Comparison of ENCODE assay signal across 9 cellular contexts in the genomic region with DNA sequence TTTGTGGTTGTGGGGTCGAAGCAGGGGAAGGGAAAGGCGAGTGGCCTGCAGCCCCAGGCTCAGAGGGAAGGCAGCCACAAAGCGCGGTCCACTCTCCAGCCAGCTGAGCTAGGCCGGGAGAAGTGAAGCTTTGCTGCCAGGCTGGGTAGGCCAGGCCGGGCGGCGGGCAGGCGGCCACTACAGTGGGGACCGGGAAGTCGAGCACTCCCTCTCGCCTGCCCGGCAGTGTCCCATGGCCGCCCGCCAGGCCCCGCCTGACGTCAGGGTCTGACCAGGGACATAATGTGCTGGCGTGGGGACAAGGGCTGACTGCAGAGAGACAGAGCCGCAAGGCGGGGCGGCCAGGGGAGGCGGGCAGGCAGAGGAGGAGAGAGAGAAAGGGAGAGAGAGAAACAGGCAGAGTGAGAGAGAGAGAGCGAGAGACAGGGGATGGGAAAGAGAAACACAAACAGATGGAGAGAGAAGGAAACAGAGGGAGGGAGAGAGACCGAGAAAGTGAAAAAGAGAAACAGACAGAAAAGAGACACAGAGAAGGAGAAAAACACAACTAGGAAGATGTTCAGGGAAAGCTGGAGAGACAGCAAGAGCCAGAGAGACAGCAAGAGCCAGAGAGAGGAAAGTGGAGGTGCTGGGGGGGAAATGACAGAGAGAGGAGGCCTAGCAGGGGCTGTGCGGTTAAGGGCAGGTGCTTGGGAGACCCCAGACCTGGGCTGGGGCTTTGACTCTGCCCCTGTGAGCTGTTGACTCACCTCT.
DNase-seq lines count a peak whose midpoint lies in the region; ATAC-seq and TF ChIP-seq lines count a peak whose summit lies in the region.
"Had no signal": no experiment of that assay in that cellular context is flagged by ENCODE, and none has a peak within 500 bp of the region (broad histone marks: within the 10 kb centered on the region; RNA-seq: fewer than 3 reads in every experiment).

No MANE protein-coding gene starts in this region.

- H3K4me1 Mint-ChIP-seq in activated naive CD8-positive, alpha-beta T cell treated with anti-CD3 and anti-CD28 coated beads, Interleukin-2, amount 10 ng/mL, durations not matched to agents 7 days and 5 days: no peaks in the 10 kb centered on the region
- no peaks in the 10 kb centered on the region for H3K4me1 Mint-ChIP-seq in activated naive CD8-positive, alpha-beta T cell treated with anti-CD3 and anti-CD28 coated beads for 36 hours
- no peaks in the 10 kb centered on the region for H3K4me1 Mint-ChIP-seq in activated CD4-positive, alpha-beta memory T cell treated with anti-CD3 and anti-CD28 coated beads, Interleukin-2, amount 10 ng/mL, durations not matched to agents 7 days and 5 days

- H3K4me3 ChIP-seq in esophagus (ENCODE audit: low read depth in 1 of 2, low read length in 2 of 2): no peak overlapping the region
- peak overlapping the region; percentile 2 for H3K4me3 ChIP-seq in mucosa of stomach (ENCODE audit: low read length)
- H3K4me3 ChIP-seq in vagina: peak overlapping the region in 1 of 2 donors; percentile 27
- H3K4me3 ChIP-seq: BLaER1 had no signal

- peak overlapping the region; percentile 89 for H3K9ac ChIP-seq in mucosa of stomach (ENCODE audit: low read length)
- H3K9ac ChIP-seq: BLaER1 had no signal

- intact Hi-C loops in vagina (cut with DNase I): loop anchor here (5.0 to 10.0 kb wide), 2 partner anchors 37 to 111 kb away; no protein-coding TSS in a partner anchor

- 28 to 29% methylated on average over 25 of the region's 25 CpGs for WGBS in esophagus, 2 donors

- peaks cover 25% of the 10 kb centered on the region for H3K27me3 Mint-ChIP-seq in activated naive CD8-positive, alpha-beta T cell treated with anti-CD3 and anti-CD28 coated beads, Interleukin-2, amount 10 ng/mL, durations not matched to agents 7 days and 5 days
- H3K27me3 Mint-ChIP-seq in activated naive CD8-positive, alpha-beta T cell treated with anti-CD3 and anti-CD28 coated beads for 36 hours: peaks cover 7% of the 10 kb centered on the region
- H3K27me3 Mint-ChIP-seq in activated CD4-positive, alpha-beta memory T cell treated with anti-CD3 and anti-CD28 coated beads, Interleukin-2, amount 10 ng/mL, durations not matched to agents 7 days and 5 days: peaks cover 19% of the 10 kb centered on the region

- H3K4me3 Mint-ChIP-seq in activated naive CD8-positive, alpha-beta T cell treated with anti-CD3 and anti-CD28 coated beads, Interleukin-2, amount 10 ng/mL, durations not matched to agents 7 days and 5 days: no peak overlapping the region
- no peak overlapping the region for H3K4me3 Mint-ChIP-seq in activated naive CD8-positive, alpha-beta T cell treated with anti-CD3 and anti-CD28 coated beads for 36 hours
- H3K4me3 Mint-ChIP-seq in activated CD4-positive, alpha-beta memory T cell treated with anti-CD3 and anti-CD28 coated beads, Interleukin-2, amount 10 ng/mL, durations not matched to agents 7 days and 5 days: no peak overlapping the region

- DNase-seq in activated naive CD8-positive, alpha-beta T cell treated with anti-CD3 and anti-CD28 coated beads, Interleukin-2, amount 10 ng/mL, durations not matched to agents 7 days and 5 days: no peak
- no peak for DNase-seq in activated naive CD8-positive, alpha-beta T cell treated with anti-CD3 and anti-CD28 coated beads for 36 hours
- DNase-seq in vagina (ENCODE audit: extremely low spot score in 2 of 2) (peak in 1 of 2 donors; percentile 99), NCI-H1092 treated with DMSO at 0.1 percent for 48 hours (lab: John Stamatoyannopoulos, UW) (no peak)
- no peak for DNase-seq in activated CD4-positive, alpha-beta memory T cell treated with anti-CD3 and anti-CD28 coated beads, Interleukin-2, amount 10 ng/mL, durations not matched to agents 7 days and 5 days
- no peak for DNase-seq in NK-92 treated with Interleukin-12 subunit alpha and Interleukin-12 subunit beta, amount 100 ng/mL, for 24 hours (lab: John Stamatoyannopoulos, UW)

- H3K9me3 ChIP-seq in esophagus (ENCODE audit: control insufficient read depth in 2 of 2, insufficient read depth in 1 of 2, low read depth in 1 of 2, low read length in 1 of 2) (no peaks in the 10 kb centered on the region), mucosa of stomach (ENCODE audit: control insufficient read depth, low read length) (no peaks in the 10 kb centered on the region), vagina (no peaks in the 10 kb centered on the region)
- H3K9me3 ChIP-seq: BLaER1 had no signal

- no peaks in the 10 kb centered on the region for H3K9me3 Mint-ChIP-seq in activated naive CD8-positive, alpha-beta T cell treated with anti-CD3 and anti-CD28 coated beads, Interleukin-2, amount 10 ng/mL, durations not matched to agents 7 days and 5 days
- no peaks in the 10 kb centered on the region for H3K9me3 Mint-ChIP-seq in activated naive CD8-positive, alpha-beta T cell treated with anti-CD3 and anti-CD28 coated beads for 36 hours
- no peaks in the 10 kb centered on the region for H3K9me3 Mint-ChIP-seq in activated CD4-positive, alpha-beta memory T cell treated with anti-CD3 and anti-CD28 coated beads, Interleukin-2, amount 10 ng/mL, durations not matched to agents 7 days and 5 days

- H3K4me1 ChIP-seq in esophagus (ENCODE audit: control insufficient read depth in 2 of 2, insufficient read depth in 2 of 2, low read length in 1 of 2): peaks cover 0 to 17% of the 10 kb centered on the region in 2 donors
- H3K4me1 ChIP-seq in mucosa of stomach (ENCODE audit: control insufficient read depth, insufficient read depth, low read length): peaks cover 47% of the 10 kb centered on the region
- peaks cover 35% of the 10 kb centered on the region for H3K4me1 ChIP-seq in vagina
- H3K4me1 ChIP-seq: BLaER1 had no signal

- H3K27ac Mint-ChIP-seq in activated naive CD8-positive, alpha-beta T cell treated with anti-CD3 and anti-CD28 coated beads, Interleukin-2, amount 10 ng/mL, durations not matched to agents 7 days and 5 days: peak overlapping the region; percentile 11
- no peak overlapping the region for H3K27ac Mint-ChIP-seq in activated naive CD8-positive, alpha-beta T cell treated with anti-CD3 and anti-CD28 coated beads for 36 hours
- no peak overlapping the region for H3K27ac Mint-ChIP-seq in activated CD4-positive, alpha-beta memory T cell treated with anti-CD3 and anti-CD28 coated beads, Interleukin-2, amount 10 ng/mL, durations not matched to agents 7 days and 5 days

- CTCF ChIA-PET in activated CD4-positive, alpha-beta memory T cell treated with anti-CD3 and anti-CD28 coated beads, Interleukin-2, amount 10 ng/mL, durations not matched to agents 7 days and 5 days (lab: Charles Lee): no interaction called here

- peak overlapping the region; percentile 89 to 93 for H3K27ac ChIP-seq in esophagus (ENCODE audit: low read depth in 2 of 2, low read length in 1 of 2)
- peak overlapping the region; percentile 98 for H3K27ac ChIP-seq in vagina
- H3K27ac ChIP-seq: BLaER1 had no signal

- POLR2A ChIA-PET in activated naive CD8-positive, alpha-beta T cell treated with anti-CD3 and anti-CD28 coated beads, Interleukin-2, amount 10 ng/mL, durations not matched to agents 7 days and 5 days (lab: Charles Lee): no interaction called here
- POLR2A ChIA-PET in activated CD4-positive, alpha-beta memory T cell treated with anti-CD3 and anti-CD28 coated beads, Interleukin-2, amount 10 ng/mL, durations not matched to agents 7 days and 5 days (lab: Charles Lee): no interaction called here

- ATAC-seq in activated naive CD8-positive, alpha-beta T cell treated with anti-CD3 and anti-CD28 coated beads, Interleukin-2, amount 10 ng/mL, durations not matched to agents 7 days and 5 days (ENCODE audit: low read depth): no peak

- TF ChIP-seq POLR2A in vagina (IDR thresholded peaks at IDR 0.05): peak in 1 of 2 donors; percentile 48

- H3K36me3 Mint-ChIP-seq in activated naive CD8-positive, alpha-beta T cell treated with anti-CD3 and anti-CD28 coated beads, Interleukin-2, amount 10 ng/mL, durations not matched to agents 7 days and 5 days: no peaks in the 10 kb centered on the region
- H3K36me3 Mint-ChIP-seq in activated naive CD8-positive, alpha-beta T cell treated with anti-CD3 and anti-CD28 coated beads for 36 hours: no peaks in the 10 kb centered on the region
- H3K36me3 Mint-ChIP-seq in activated CD4-positive, alpha-beta memory T cell treated with anti-CD3 and anti-CD28 coated beads, Interleukin-2, amount 10 ng/mL, durations not matched to agents 7 days and 5 days (ENCODE audit: low read depth): no peaks in the 10 kb centered on the region

- H3K36me3 ChIP-seq in esophagus (ENCODE audit: control insufficient read depth in 2 of 2, insufficient read depth in 2 of 2, low read length in 1 of 2) (no peaks in the 10 kb centered on the region), mucosa of stomach (ENCODE audit: control insufficient read depth, insufficient read depth, low read length) (no peaks in the 10 kb centered on the region), vagina (no peaks in the 10 kb centered on the region)
- H3K36me3 ChIP-seq: BLaER1 had no signal

- H3K27me3 ChIP-seq in esophagus (ENCODE audit: control insufficient read depth in 1 of 2, insufficient read depth in 2 of 2, low read length in 2 of 2) (no peaks in the 10 kb centered on the region), mucosa of stomach (ENCODE audit: control insufficient read depth, insufficient read depth, low read length) (no peaks in the 10 kb centered on the region), vagina (no peaks in the 10 kb centered on the region)
- H3K27me3 ChIP-seq: BLaER1 had no signal

- TF ChIP-seq CTCF in vagina (IDR thresholded peaks at IDR 0.05): peak in 1 of 3 experiments; percentile 19
